In the genomic region with DNA sequence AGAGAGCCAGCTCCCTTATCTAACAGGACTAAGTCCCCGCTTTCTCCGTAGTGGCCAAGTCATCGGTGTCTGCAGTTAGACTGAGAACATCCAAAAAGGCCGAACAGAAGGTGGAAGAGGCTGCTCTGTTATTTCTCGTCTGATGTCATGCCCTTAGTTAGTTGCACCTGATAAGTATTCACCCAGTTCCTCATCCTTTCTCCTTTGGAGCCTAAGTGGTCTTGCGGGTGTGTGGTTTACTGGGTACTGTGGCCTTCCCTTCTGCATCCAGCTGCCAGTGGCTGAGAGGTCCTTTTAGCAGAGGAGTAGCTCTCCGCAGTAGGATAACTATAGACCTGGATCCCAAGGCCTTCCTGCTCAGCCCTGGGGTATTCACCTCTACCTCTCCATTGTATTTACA, we compare ENCODE assay signal across 11 cellular contexts.
"Had no signal": no experiment of that assay in that cellular context is flagged by ENCODE, and none has a peak within 500 bp of the region (broad histone marks: within the 10 kb centered on the region; RNA-seq: fewer than 3 reads in every experiment).

No MANE protein-coding gene starts in this region.

- DNase-seq: activated B cell treated with CpG ODN at 0.5 μM for 24 hours; activated CD4-positive, alpha-beta T cell treated with anti-CD3 and anti-CD28 coated beads, Interleukin-2, amount 10 ng/mL, durations not matched to agents 7 days and 5 days; activated naive CD4-positive, alpha-beta T cell treated with anti-CD3 and anti-CD28 coated beads for 36 hours; effector memory CD4-positive, alpha-beta T cell; foreskin fibroblast; hippocampal formation; left ventricle myocardium inferior; natural killer cell; stimulated activated CD4-positive, alpha-beta T cell treated with anti-CD3 and anti-CD28 coated beads, Interleukin-1b, Interleukin-23, amount 100 ng/mL, for 48 hours; tibial artery had no signal

- H3K27ac Mint-ChIP-seq: activated B cell treated with CpG ODN at 0.5 μM for 24 hours; activated naive CD4-positive, alpha-beta T cell treated with anti-CD3 and anti-CD28 coated beads for 36 hours; dendritic cell treated with granulocyte-macrophage colony-stimulating factor and Interleukin-4, amounts not matched to agents 40 ng/mL and 50 ng/mL, for 4 days; natural killer cell had no signal

- H3K27ac ChIP-seq: left ventricle myocardium inferior, tibial artery had no signal

- H3K9me3 ChIP-seq: left ventricle myocardium inferior, tibial artery had no signal

- ATAC-seq: natural killer cell had no signal

- H3K36me3 ChIP-seq: left ventricle myocardium inferior, tibial artery had no signal

- H3K9me3 Mint-ChIP-seq: activated naive CD4-positive, alpha-beta T cell treated with anti-CD3 and anti-CD28 coated beads for 36 hours; dendritic cell treated with granulocyte-macrophage colony-stimulating factor and Interleukin-4, amounts not matched to agents 40 ng/mL and 50 ng/mL, for 4 days had no signal

- H3K4me3 ChIP-seq: left ventricle myocardium inferior, tibial artery had no signal

- H3K4me3 Mint-ChIP-seq: activated CD4-positive, alpha-beta T cell treated with anti-CD3 and anti-CD28 coated beads, Interleukin-2, amount 10 ng/mL, durations not matched to agents 7 days and 5 days; activated naive CD4-positive, alpha-beta T cell treated with anti-CD3 and anti-CD28 coated beads for 36 hours; dendritic cell treated with granulocyte-macrophage colony-stimulating factor and Interleukin-4, amounts not matched to agents 40 ng/mL and 50 ng/mL, for 4 days; natural killer cell had no signal

- H3K27me3 ChIP-seq: tibial artery had no signal

- H3K27me3 Mint-ChIP-seq: activated B cell treated with CpG ODN at 0.5 μM for 24 hours; dendritic cell treated with granulocyte-macrophage colony-stimulating factor and Interleukin-4, amounts not matched to agents 40 ng/mL and 50 ng/mL, for 4 days had no signal
